In genomic region chr16:57735755-57736418, GRCh38 we compare ENCODE assay signal across 8 cellular contexts. TPM values are rescaled to one million over a fixed set of nuclear protein-coding genes. Genes with fewer than 3 reads are reported as not detected.
A peak's percentile ranks its signal among the peaks of the same experiment; 100 is the strongest.
DNase-seq lines count a peak whose midpoint lies in the region; ATAC-seq, FAIRE-seq and TF ChIP-seq lines count a peak whose summit lies in the region.

Gene KATNB1 (plus strand): TSS chr16:57735770. CDS start chr16:57737244, 1,474 bp downstream.

- peaks cover 19% of the 10 kb centered on the region for H3K4me1 Mint-ChIP-seq in activated naive CD8-positive, alpha-beta T cell treated with anti-CD3 and anti-CD28 coated beads, Interleukin-2, amount 10 ng/mL, durations not matched to agents 7 days and 5 days

- no peak for FAIRE-seq in small intestine (lab: Jason Lieb, UNC)

- POLR2A ChIA-PET in activated naive CD8-positive, alpha-beta T cell treated with anti-CD3 and anti-CD28 coated beads, Interleukin-2, amount 10 ng/mL, durations not matched to agents 7 days and 5 days (lab: Charles Lee): interaction anchor here (0.6 to 2.8 kb wide), 17 partner anchors 10 to 289 kb away, joined by 3 to 19 read pairs (median 4); partner anchors contain the start of genes CIAPIN1, COQ9, POLR2C and ZNF319

- 0 to 1% (median 1%) methylated on average over 31 to 35 of the region's 35 CpGs for WGBS in small intestine, 3 donors

- peaks cover 13% of the 10 kb centered on the region for H3K9me3 Mint-ChIP-seq in activated naive CD8-positive, alpha-beta T cell treated with anti-CD3 and anti-CD28 coated beads, Interleukin-2, amount 10 ng/mL, durations not matched to agents 7 days and 5 days

- no peaks in the 10 kb centered on the region for H3K36me3 ChIP-seq in small intestine (ENCODE audit: control insufficient read depth in 2 of 2, insufficient read depth in 2 of 2, low read length in 2 of 2)

- peak; percentile 26 for ATAC-seq in HG03354 (IDR thresholded peaks at IDR 0.05; ENCODE audit: poor library complexity, severe bottlenecking, unreplicated experiment)
- ATAC-seq in activated naive CD8-positive, alpha-beta T cell treated with anti-CD3 and anti-CD28 coated beads, Interleukin-2, amount 10 ng/mL, durations not matched to agents 7 days and 5 days (ENCODE audit: low read depth): no peak

- H3K4me3 Mint-ChIP-seq in activated naive CD8-positive, alpha-beta T cell treated with anti-CD3 and anti-CD28 coated beads, Interleukin-2, amount 10 ng/mL, durations not matched to agents 7 days and 5 days: peak within 1 kb of the TSS; percentile 99

- peak within 1 kb of the TSS; percentile 63 to 94 for H3K27ac ChIP-seq in small intestine (ENCODE audit: low read depth in 1 of 2, low read length in 1 of 2)

- H3K4me3 ChIP-seq in iPS-11a (ENCODE audit: low read depth, low read length) (peak within 1 kb of the TSS; percentile 78), small intestine (ENCODE audit: low read depth in 1 of 2, low read length in 2 of 2) (peak within 1 kb of the TSS; percentile 81 to 88)

- H3K4me1 ChIP-seq in small intestine (ENCODE audit: control insufficient read depth in 2 of 2, insufficient read depth in 1 of 2, low read depth in 1 of 2, low read length in 1 of 2): peaks cover 0 to 1% of the 10 kb centered on the region in 2 donors

- TF ChIP-seq POLR2A in erythroblast (IDR thresholded peaks at IDR 0.05; ENCODE audit: low read length): no peak

- H3K36me3 Mint-ChIP-seq in activated naive CD8-positive, alpha-beta T cell treated with anti-CD3 and anti-CD28 coated beads, Interleukin-2, amount 10 ng/mL, durations not matched to agents 7 days and 5 days: peaks cover 13% of the 10 kb centered on the region

- DNase-seq in EH (ENCODE audit: low read depth) (peak; percentile 18), small intestine (no peak), UCSD-AML1 (lab: John Stamatoyannopoulos, UW; ENCODE audit: unreplicated experiment) (no peak), erythroblast (lab: John Stamatoyannopoulos, UW) (no peak), NCI-H1105 (lab: John Stamatoyannopoulos, UW) (no peak)
- DNase-seq in activated naive CD8-positive, alpha-beta T cell treated with anti-CD3 and anti-CD28 coated beads, Interleukin-2, amount 10 ng/mL, durations not matched to agents 7 days and 5 days: no peak

- peak within 1 kb of the TSS; percentile 96 for H3K27ac Mint-ChIP-seq in activated naive CD8-positive, alpha-beta T cell treated with anti-CD3 and anti-CD28 coated beads, Interleukin-2, amount 10 ng/mL, durations not matched to agents 7 days and 5 days

- no peaks in the 10 kb centered on the region for H3K9me3 ChIP-seq in small intestine (ENCODE audit: control insufficient read depth, low read depth)

- H3K27me3 ChIP-seq in small intestine (ENCODE audit: control insufficient read depth in 2 of 2, insufficient read depth in 2 of 2, low read length in 2 of 2): no peaks in the 10 kb centered on the region

- no peaks in the 10 kb centered on the region for H3K27me3 Mint-ChIP-seq in activated naive CD8-positive, alpha-beta T cell treated with anti-CD3 and anti-CD28 coated beads, Interleukin-2, amount 10 ng/mL, durations not matched to agents 7 days and 5 days

RNA-seq across cellular contexts. Expression of gene KATNB1, which starts in this region (rescaled TPM):
- total RNA-seq in activated naive CD8-positive, alpha-beta T cell treated with anti-CD3 and anti-CD28 coated beads, Interleukin-2, amount 10 ng/mL, durations not matched to agents 7 days and 5 days: 10 to 100 TPM; 31.1 to 31.4 TPM
- polyA plus RNA-seq in small intestine: 10 to 100 TPM in 1 of 3 donors, 1 to 10 TPM in 2; 9.6 to 19.3 (median 9.7) TPM
